ENCODE assay signal across 16 cellular contexts in the genomic region with DNA sequence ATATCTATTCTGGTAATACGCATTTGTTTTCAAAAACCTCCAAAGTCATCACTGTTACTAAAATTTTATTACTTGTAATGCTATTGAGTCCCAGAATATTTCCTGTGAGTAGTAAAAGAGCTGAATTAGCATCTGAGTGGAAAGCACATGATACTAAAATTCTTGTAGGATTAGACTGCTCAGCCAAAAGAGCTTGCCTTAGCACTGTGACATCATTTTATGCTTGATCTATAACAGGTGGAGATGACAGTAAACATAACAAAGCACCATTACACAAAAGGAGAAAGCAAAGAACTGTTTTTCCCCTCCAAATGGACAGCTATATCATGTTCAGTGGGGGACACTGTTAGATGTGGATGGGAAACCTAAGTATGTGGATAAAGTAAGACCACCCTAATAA. TPM values are rescaled to one million over a fixed set of nuclear protein-coding genes. Genes with fewer than 3 reads are reported as not detected.
DNase-seq lines count a peak whose midpoint lies in the region; ATAC-seq and TF ChIP-seq lines count a peak whose summit lies in the region.
"Had no signal": no experiment of that assay in that cellular context is flagged by ENCODE, and none has a peak within 500 bp of the region (broad histone marks: within the 10 kb centered on the region; RNA-seq: fewer than 3 reads in every experiment).

No MANE protein-coding gene starts in this region.

- no TSS peak for BruUV-seq in Caco-2 (replicated peaks; lab: Mats Ljungman, UMichigan)

- no peaks in the 10 kb centered on the region for H3K27me3 Mint-ChIP-seq in activated T-cell treated with anti-CD3 and anti-CD28 coated beads, Interleukin-2, amount 50 U/mL, for 72 hours (ENCODE audit: low read depth)
- no peaks in the 10 kb centered on the region for H3K27me3 Mint-ChIP-seq in activated T-helper 17 cell treated with anti-CD3 and anti-CD28 coated beads, Interleukin-2, amount 50 U/mL, for 72 hours
- H3K27me3 Mint-ChIP-seq in type B pancreatic cell (no peaks in the 10 kb centered on the region), Caco-2 (ENCODE audit: insufficient read depth, unreplicated experiment) (peaks cover 5% of the 10 kb centered on the region)
- H3K27me3 Mint-ChIP-seq: activated naive CD8-positive, alpha-beta T cell treated with anti-CD3 and anti-CD28 coated beads, Interleukin-2, amount 10 ng/mL, durations not matched to agents 7 days and 5 days had no signal

- peak overlapping the region; percentile 45 for H3K27ac ChIP-seq in hepatocyte
- H3K27ac ChIP-seq: prostate gland, thoracic aorta had no signal

- peak overlapping the region; percentile 86 for H3K27ac Mint-ChIP-seq in activated T-cell treated with anti-CD3 and anti-CD28 coated beads, Interleukin-2, amount 50 U/mL, for 72 hours
- no peak overlapping the region for H3K27ac Mint-ChIP-seq in activated T-helper 17 cell treated with anti-CD3 and anti-CD28 coated beads, Interleukin-2, amount 50 U/mL, for 72 hours
- H3K27ac Mint-ChIP-seq in type B pancreatic cell (peak overlapping the region; percentile 39), Caco-2 (ENCODE audit: unreplicated experiment) (no peak overlapping the region)
- H3K27ac Mint-ChIP-seq: activated naive CD8-positive, alpha-beta T cell treated with anti-CD3 and anti-CD28 coated beads, Interleukin-2, amount 10 ng/mL, durations not matched to agents 7 days and 5 days had no signal

- POLR2A ChIA-PET in Caco-2 (lab: Charles Lee) = no interaction called here

- H3K4me1 ChIP-seq in hepatocyte (ENCODE audit: insufficient read depth) = peaks cover 20% of the 10 kb centered on the region
- peaks cover 3% of the 10 kb centered on the region; the same call in 1 of the 2 replicates for H3K4me1 ChIP-seq in Caco-2

- no peak overlapping the region for H2AFZ ChIP-seq in hepatocyte

- H3K79me2 ChIP-seq in hepatocyte = no peaks in the 10 kb centered on the region

- no peak for TF ChIP-seq CTCF in hepatocyte (IDR thresholded peaks at IDR 0.05; ENCODE audit: poor library complexity)
- TF ChIP-seq CTCF in type B pancreatic cell (conservative IDR thresholded peaks at IDR 0.05) = no peak
- no peak for TF ChIP-seq CTCF in Caco-2 (IDR thresholded peaks at IDR 0.05; ENCODE audit: insufficient read depth in 1 of 2, low read depth in 1 of 2, low read length in 1 of 2, severe bottlenecking in 1 of 2, unreplicated experiment in 1 of 2)

- H3K9me3 ChIP-seq in hepatocyte (ENCODE audit: low read depth) (no peaks in the 10 kb centered on the region), Caco-2 (no peaks in the 10 kb centered on the region)
- H3K9me3 ChIP-seq: prostate gland, thoracic aorta had no signal

- H3K4me2 ChIP-seq in hepatocyte = no peak overlapping the region

- no peak for ATAC-seq in activated T-cell treated with anti-CD3 and anti-CD28 coated beads, Interleukin-2, amount 50 U/mL, for 72 hours (replicated peaks in 1 of 2)
- no peak for ATAC-seq in activated T-helper 17 cell treated with anti-CD3 and anti-CD28 coated beads, Interleukin-2, amount 50 U/mL, for 72 hours (replicated peaks)

- H3K36me3 Mint-ChIP-seq in activated T-cell treated with anti-CD3 and anti-CD28 coated beads, Interleukin-2, amount 50 U/mL, for 72 hours (ENCODE audit: insufficient read depth in 2 of 2) = no peaks in the 10 kb centered on the region
- no peaks in the 10 kb centered on the region for H3K36me3 Mint-ChIP-seq in activated T-helper 17 cell treated with anti-CD3 and anti-CD28 coated beads, Interleukin-2, amount 50 U/mL, for 72 hours (ENCODE audit: low read depth)
- H3K36me3 Mint-ChIP-seq in type B pancreatic cell = no peaks in the 10 kb centered on the region
- H3K36me3 Mint-ChIP-seq in Caco-2 (ENCODE audit: insufficient read depth, unreplicated experiment) = peaks cover 1% of the 10 kb centered on the region

- no peaks in the 10 kb centered on the region for H3K27me3 ChIP-seq in hepatocyte
- no peaks in the 10 kb centered on the region for H3K27me3 ChIP-seq in Caco-2 (replicated peaks; ENCODE audit: control insufficient read depth, insufficient read depth, low read length)

- H3K36me3 ChIP-seq in hepatocyte (replicated peaks; ENCODE audit: insufficient read depth, low read depth) (no peaks in the 10 kb centered on the region), Caco-2 (ENCODE audit: control insufficient read depth, insufficient read depth, low read length) (no peaks in the 10 kb centered on the region)
- H3K36me3 ChIP-seq: prostate gland, thoracic aorta had no signal

- WGBS in hepatocyte (ENCODE audit: low lambda C conversion rate, missing lambda C conversion rate) = 83% methylated on average over 1 of the region's 1 CpG

- H3K9me3 Mint-ChIP-seq in activated T-cell treated with anti-CD3 and anti-CD28 coated beads, Interleukin-2, amount 50 U/mL, for 72 hours = no peaks in the 10 kb centered on the region
- no peaks in the 10 kb centered on the region for H3K9me3 Mint-ChIP-seq in activated T-helper 17 cell treated with anti-CD3 and anti-CD28 coated beads, Interleukin-2, amount 50 U/mL, for 72 hours
- H3K9me3 Mint-ChIP-seq in type B pancreatic cell (no peaks in the 10 kb centered on the region), Caco-2 (ENCODE audit: unreplicated experiment) (no peaks in the 10 kb centered on the region)
- H3K9me3 Mint-ChIP-seq: activated naive CD8-positive, alpha-beta T cell treated with anti-CD3 and anti-CD28 coated beads, Interleukin-2, amount 10 ng/mL, durations not matched to agents 7 days and 5 days had no signal

- intact Hi-C loops in Caco-2 (cut with micrococcal nuclease; ENCODE audit: unreplicated experiment) = no loop called here

- CTCF ChIA-PET in Caco-2 (lab: Charles Lee) = interaction anchor here (0.5 kb wide), 1 partner anchor 162 kb away, joined by 4 read pairs; no protein-coding TSS in a partner anchor

- no peak overlapping the region for H3K4me3 ChIP-seq in hepatocyte
- no peak overlapping the region for H3K4me3 ChIP-seq in Caco-2 (ENCODE audit: low read depth, low read length)
- H3K4me3 ChIP-seq: prostate gland, thoracic aorta had no signal

- no peak for DNase-seq in activated T-cell treated with anti-CD3 and anti-CD28 coated beads, Interleukin-2, amount 50 U/mL, for 72 hours
- DNase-seq in activated T-cell treated with anti-CD3 and anti-CD28 coated beads for 4 hours = no peak
- no peak for DNase-seq in hepatocyte (ENCODE audit: low spot score)
- no peak for DNase-seq in type B pancreatic cell (ENCODE audit: extremely low spot score, unreplicated experiment)
- DNase-seq in Caco-2 = no peak
- DNase-seq in stimulated activated naive CD4-positive, alpha-beta T cell (lab: John Stamatoyannopoulos, UW) = no peak
- no peak for DNase-seq in cerebellar cortex (ENCODE audit: low spot score)
- DNase-seq: activated naive CD8-positive, alpha-beta T cell treated with anti-CD3 and anti-CD28 coated beads, Interleukin-2, amount 10 ng/mL, durations not matched to agents 7 days and 5 days; central memory CD4-positive, alpha-beta T cell; GF-D8; Karpas-422; NCI-H146; NCI-H524 had no signal

- peak overlapping the region in 1 of 2 donors; percentile 77 for H3K4me3 Mint-ChIP-seq in activated T-cell treated with anti-CD3 and anti-CD28 coated beads, Interleukin-2, amount 50 U/mL, for 72 hours
- peak overlapping the region; percentile 36 for H3K4me3 Mint-ChIP-seq in activated T-helper 17 cell treated with anti-CD3 and anti-CD28 coated beads, Interleukin-2, amount 50 U/mL, for 72 hours
- H3K4me3 Mint-ChIP-seq in type B pancreatic cell (no peak overlapping the region), Caco-2 (ENCODE audit: unreplicated experiment) (no peak overlapping the region)
- H3K4me3 Mint-ChIP-seq: activated naive CD8-positive, alpha-beta T cell treated with anti-CD3 and anti-CD28 coated beads, Interleukin-2, amount 10 ng/mL, durations not matched to agents 7 days and 5 days had no signal

- no peaks in the 10 kb centered on the region for H3K9me2 ChIP-seq in hepatocyte (replicated peaks; ENCODE audit: insufficient read depth)

- H3K4me1 Mint-ChIP-seq in activated T-cell treated with anti-CD3 and anti-CD28 coated beads, Interleukin-2, amount 50 U/mL, for 72 hours (ENCODE audit: low read depth) = peaks cover 51% of the 10 kb centered on the region
- H3K4me1 Mint-ChIP-seq in activated T-helper 17 cell treated with anti-CD3 and anti-CD28 coated beads, Interleukin-2, amount 50 U/mL, for 72 hours = peaks cover 38% of the 10 kb centered on the region
- H3K4me1 Mint-ChIP-seq in type B pancreatic cell (ENCODE audit: unreplicated experiment) (peaks cover 9% of the 10 kb centered on the region), Caco-2 (ENCODE audit: low read depth, unreplicated experiment) (peaks cover 8% of the 10 kb centered on the region)

- no peaks in the 10 kb centered on the region for H4K20me1 ChIP-seq in hepatocyte (ENCODE audit: insufficient read depth, poor library complexity, severe bottlenecking)

RNA-seq across cellular contexts. Expression of a gene that starts 5.8 kb away (rescaled TPM):
- total RNA-seq in activated T-cell treated with anti-CD3 and anti-CD28 coated beads, Interleukin-2, amount 50 U/mL, for 72 hours = 10 to 100 TPM; 30.3 to 31.9 TPM
- total RNA-seq in activated T-helper 17 cell treated with anti-CD3 and anti-CD28 coated beads, Interleukin-2, amount 50 U/mL, for 72 hours = 10 to 100 TPM; 17.3 to 24.6 TPM
- total RNA-seq in hepatocyte (17.1 and 20.8 TPM in 2 replicates), type B pancreatic cell (ENCODE audit: low replicate concordance) (5.4 and 8.4 TPM in 2 replicates), Caco-2 (2022) (0.86 and 1.4 TPM in 2 replicates)
- 11.8 and 14.3 TPM in 2 replicates for polyA plus RNA-seq in hepatocyte

Comparison
In these comparisons a context has a peak if more than half of its experiments do, and no peak if none do; other contexts are left out.
1. H3K27ac Mint-ChIP-seq: peak in activated T-cell treated with anti-CD3 and anti-CD28 coated beads, Interleukin-2, amount 50 U/mL, for 72 hours (single experiment) and type B pancreatic cell (single experiment); none in activated T-helper 17 cell treated with anti-CD3 and anti-CD28 coated beads, Interleukin-2, amount 50 U/mL, for 72 hours (single experiment) and Caco-2 (single experiment).